ENCODE assay signal across 15 cellular contexts in the genomic region with DNA sequence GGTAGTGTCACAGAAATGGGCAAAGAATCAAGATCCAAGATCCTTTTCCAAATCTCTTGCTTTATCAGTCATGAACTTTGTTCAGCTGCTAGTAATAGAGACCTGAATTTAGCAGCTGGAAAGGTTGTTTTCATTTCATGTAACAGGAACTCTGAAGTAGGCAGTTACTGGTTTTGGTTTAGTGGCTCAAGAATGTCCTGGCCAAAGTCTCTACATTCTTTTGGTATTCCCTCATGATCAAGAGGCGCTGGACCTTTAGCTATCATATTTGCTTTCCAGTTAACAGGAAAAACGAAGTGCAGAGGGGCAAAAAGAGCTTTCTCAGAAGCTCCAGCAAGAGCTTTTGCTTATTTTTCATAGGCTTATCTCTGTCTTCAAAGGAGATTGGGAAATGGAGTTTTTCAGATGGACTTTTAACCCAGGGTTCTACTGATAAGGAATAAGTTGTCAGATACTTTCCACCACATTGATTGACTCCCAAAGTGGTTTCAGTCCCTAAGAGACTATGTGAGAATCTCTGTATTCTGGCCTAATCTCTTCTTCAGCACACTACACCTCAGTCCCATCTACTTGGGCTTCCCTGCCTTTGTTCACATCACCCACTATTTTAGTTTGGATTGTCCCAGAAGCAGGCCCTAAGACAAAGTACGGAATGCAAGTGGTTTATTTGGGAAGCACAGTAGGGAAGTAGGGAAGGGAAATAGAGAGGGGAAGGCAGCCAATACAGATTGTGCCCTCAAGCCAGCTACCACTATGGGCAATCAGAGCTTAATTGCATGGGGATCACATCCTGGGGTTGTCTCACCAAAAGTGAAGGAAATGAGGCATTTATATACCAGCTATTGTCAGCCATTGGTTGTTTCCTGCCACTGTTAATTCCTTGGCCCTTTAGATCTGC.
DNase-seq lines count a peak whose midpoint lies in the region; ATAC-seq and TF ChIP-seq lines count a peak whose summit lies in the region.
"Had no signal": no experiment of that assay in that cellular context is flagged by ENCODE, and none has a peak within 500 bp of the region (broad histone marks: within the 10 kb centered on the region; RNA-seq: fewer than 3 reads in every experiment).

No MANE protein-coding gene starts in this region.

- no peaks in the 10 kb centered on the region for H3K36me3 ChIP-seq in gastrocnemius medialis
- H3K36me3 ChIP-seq: BLaER1 had no signal

- no peak for TF ChIP-seq CTCF in gastrocnemius medialis (IDR thresholded peaks at IDR 0.05 in 4 of 5, conservative IDR thresholded peaks at IDR 0.05 in 1 of 5)

- H3K9me3 Mint-ChIP-seq in activated CD4-positive, alpha-beta T cell treated with anti-CD3 and anti-CD28 coated beads for 36 hours (ENCODE audit: low read depth): no peaks in the 10 kb centered on the region

- H3K4me3 ChIP-seq in gastrocnemius medialis: no peak overlapping the region
- H3K4me3 ChIP-seq: BLaER1 had no signal

- peak; percentile 44 for DNase-seq in HS-5 (ENCODE audit: low read depth)
- peak; percentile 77 for DNase-seq in astrocyte of the hippocampus (ENCODE audit: low read depth, low spot score)
- peak; percentile 94 for DNase-seq in kidney glomerular epithelial cell (lab: John Stamatoyannopoulos, UW)
- DNase-seq in gastrocnemius medialis: no peak
- no peak for DNase-seq in activated CD4-positive, alpha-beta T cell treated with anti-CD3 and anti-CD28 coated beads for 36 hours
- DNase-seq in H4 (ENCODE audit: low spot score): no peak
- no peak for DNase-seq in AML-193 (lab: John Stamatoyannopoulos, UW)
- DNase-seq: activated naive CD4-positive, alpha-beta T cell treated with anti-CD3 and anti-CD28 coated beads, Interleukin-2, amount 50 U/mL, for 16 hours; HCEC 1CT; head of caudate nucleus; NCI-H526 treated with DMSO at 0.1 percent for 48 hours; stimulated activated CD4-positive, alpha-beta T cell treated with anti-CD3 and anti-CD28 coated beads, Interleukin-4, amount 100 ng/mL, for 4 hours; stimulated activated naive CD4-positive, alpha-beta T cell had no signal

- in situ Hi-C loops in gastrocnemius medialis (cut with MboI; ENCODE audit: low sequenced_read_pairs in 4 of 4): no loop called here

- H3K4me3 Mint-ChIP-seq in activated CD4-positive, alpha-beta T cell treated with anti-CD3 and anti-CD28 coated beads for 36 hours: no peak overlapping the region

- no peak for TF ChIP-seq POLR2A in gastrocnemius medialis (IDR thresholded peaks at IDR 0.05)

- no peaks in the 10 kb centered on the region for H3K4me1 ChIP-seq in gastrocnemius medialis

- no peaks in the 10 kb centered on the region for H3K27me3 ChIP-seq in gastrocnemius medialis
- H3K27me3 ChIP-seq: BLaER1 had no signal

- ATAC-seq in gastrocnemius medialis: peak; percentile 36 to 41
- ATAC-seq in activated CD4-positive, alpha-beta T cell treated with anti-CD3 and anti-CD28 coated beads for 36 hours: no peak
- no peak for ATAC-seq in GM21576 (IDR thresholded peaks at IDR 0.05; ENCODE audit: unreplicated experiment)

- no peak overlapping the region for H3K27ac ChIP-seq in gastrocnemius medialis
- H3K27ac ChIP-seq: BLaER1 had no signal

- intact Hi-C loops in gastrocnemius medialis (cut with DNase I; ENCODE audit: low total_unique reads): no loop called here
- intact Hi-C loops in activated CD4-positive, alpha-beta T cell treated with anti-CD3 and anti-CD28 coated beads for 36 hours (cut with DNase I, micrococcal nuclease): no loop called here

- no peaks in the 10 kb centered on the region for H3K4me1 Mint-ChIP-seq in activated CD4-positive, alpha-beta T cell treated with anti-CD3 and anti-CD28 coated beads for 36 hours

- POLR2A ChIA-PET in activated CD4-positive, alpha-beta T cell treated with anti-CD3 and anti-CD28 coated beads for 36 hours (lab: Charles Lee): no interaction called here

- no peak overlapping the region for H3K27ac Mint-ChIP-seq in activated CD4-positive, alpha-beta T cell treated with anti-CD3 and anti-CD28 coated beads for 36 hours

- no peaks in the 10 kb centered on the region for H3K9me3 ChIP-seq in gastrocnemius medialis
- H3K9me3 ChIP-seq: BLaER1 had no signal

- CTCF ChIA-PET in activated CD4-positive, alpha-beta T cell treated with anti-CD3 and anti-CD28 coated beads for 36 hours (lab: Charles Lee): interaction anchor here (2.9 kb wide), 1 partner anchor 11 kb away, joined by 7 read pairs; no protein-coding TSS in a partner anchor

- no peaks in the 10 kb centered on the region for H3K36me3 Mint-ChIP-seq in activated CD4-positive, alpha-beta T cell treated with anti-CD3 and anti-CD28 coated beads for 36 hours (ENCODE audit: low read depth)

- no peaks in the 10 kb centered on the region for H3K27me3 Mint-ChIP-seq in activated CD4-positive, alpha-beta T cell treated with anti-CD3 and anti-CD28 coated beads for 36 hours

Comparison
In these comparisons a context has a peak if more than half of its experiments do, and no peak if none do; other contexts are left out.
1. DNase-seq: peak in HS-5 (single experiment), astrocyte of the hippocampus (single experiment) and kidney glomerular epithelial cell (single experiment); none in gastrocnemius medialis (0 of 2), activated CD4-positive, alpha-beta T cell treated with anti-CD3 and anti-CD28 coated beads for 36 hours (single experiment), H4 (single experiment) and AML-193 (0 of 2).
2. ATAC-seq: peak in gastrocnemius medialis (2 of 2); none in activated CD4-positive, alpha-beta T cell treated with anti-CD3 and anti-CD28 coated beads for 36 hours (single experiment) and GM21576 (single experiment).